ENCODE assay signal across 19 cellular contexts in genomic region chr9:91880378-91880972, GRCh38.
DNase-seq lines count a peak whose midpoint lies in the region; ATAC-seq, FAIRE-seq and TF ChIP-seq lines count a peak whose summit lies in the region.
"Had no signal": no experiment of that assay in that cellular context is flagged by ENCODE, and none has a peak within 500 bp of the region (broad histone marks: within the 10 kb centered on the region; RNA-seq: fewer than 3 reads in every experiment).

No MANE protein-coding gene starts in this region.

- no peaks in the 10 kb centered on the region for H3K36me3 ChIP-seq in liver (ENCODE audit: control insufficient read depth in 4 of 4, insufficient read depth in 3 of 4, low read depth in 1 of 4, low read length in 3 of 4)
- no peaks in the 10 kb centered on the region for H3K36me3 ChIP-seq in HepG2 (replicated peaks in 1 of 2; ENCODE audit: control insufficient read depth in 1 of 2, insufficient read depth in 2 of 2, low read length in 2 of 2)
- no peaks in the 10 kb centered on the region for H3K36me3 ChIP-seq in bronchial epithelial cell (ENCODE audit: control insufficient read depth, insufficient read depth, low read length)
- H3K36me3 ChIP-seq in rectal smooth muscle tissue (ENCODE audit: control insufficient read depth, insufficient read depth, low read length), result no peaks in the 10 kb centered on the region
- H3K36me3 ChIP-seq: BLaER1 treated with 17β-estradiol and CSF1 and Interleukin-3, amounts not matched to agents 10 nM and 100 nM; HAP-1 had no signal

- H3K36me3 Mint-ChIP-seq in stimulated activated naive B cell treated with anti-CD40 and anti-IgM and Interleukin-4, amounts not matched to agents 10 μg/mL and 1 μg/mL and 100 μg/mL, for 72 hours, result no peaks in the 10 kb centered on the region
- H3K36me3 Mint-ChIP-seq: CD8-positive, alpha-beta T cell had no signal

- H3K4me2 ChIP-seq in HepG2 (ENCODE audit: low read depth, low read length), result no peak overlapping the region
- H3K4me2 ChIP-seq: BLaER1 treated with 17β-estradiol and CSF1 and Interleukin-3, amounts not matched to agents 10 nM and 100 nM had no signal

- H2AFZ ChIP-seq in HepG2 (ENCODE audit: low read length), result no peak overlapping the region
- H2AFZ ChIP-seq: GM23248 had no signal

- no peaks in the 10 kb centered on the region for H3K9me3 ChIP-seq in liver (ENCODE audit: control insufficient read depth in 4 of 4, low read length in 3 of 4)
- no peaks in the 10 kb centered on the region for H3K9me3 ChIP-seq in HepG2 (ENCODE audit: low read length)
- H3K9me3 ChIP-seq: BLaER1 treated with 17β-estradiol and CSF1 and Interleukin-3, amounts not matched to agents 10 nM and 100 nM; HAP-1 had no signal

- H3K27ac ChIP-seq in liver (ENCODE audit: low read depth in 1 of 2, low read length in 2 of 2) (no peak overlapping the region), HepG2 (ENCODE audit: extremely low read length, insufficient read depth, low read length) (no peak overlapping the region), rectal smooth muscle tissue (ENCODE audit: low read depth, low read length) (peak overlapping the region; percentile 7)
- H3K27ac ChIP-seq: BLaER1 treated with 17β-estradiol and CSF1 and Interleukin-3, amounts not matched to agents 10 nM and 100 nM; GM23248; HL-60 had no signal

- no peaks in the 10 kb centered on the region for H3K4me1 Mint-ChIP-seq in stimulated activated naive B cell treated with anti-CD40 and anti-IgM and Interleukin-4, amounts not matched to agents 10 μg/mL and 1 μg/mL and 100 μg/mL, for 72 hours
- H3K4me1 Mint-ChIP-seq: B cell had no signal

- in situ Hi-C loops in HepG2 (cut with HindIII; ENCODE audit: extremely low pct_ligation_motif_present, low pct_unique_long_range_greater_than_20kb), result no loop called here

- H3K4me1 ChIP-seq in liver (ENCODE audit: control insufficient read depth in 4 of 4, insufficient read depth in 4 of 4, low read length in 3 of 4) (no peaks in the 10 kb centered on the region), HepG2 (ENCODE audit: insufficient read depth, low read length) (peaks cover 19% of the 10 kb centered on the region), rectal smooth muscle tissue (ENCODE audit: control insufficient read depth, insufficient read depth, low read length) (peaks cover 3% of the 10 kb centered on the region)
- H3K4me1 ChIP-seq: BLaER1 treated with 17β-estradiol and CSF1 and Interleukin-3, amounts not matched to agents 10 nM and 100 nM; HAP-1 had no signal

- H3K27me3 ChIP-seq in liver (ENCODE audit: control insufficient read depth in 4 of 4, insufficient read depth in 4 of 4, low read length in 3 of 4) (peaks cover 0 to 5% (median 0%) of the 10 kb centered on the region in 4 donors), HepG2 (ENCODE audit: control insufficient read depth in 1 of 2, insufficient read depth in 2 of 2, low read length in 2 of 2) (peaks cover 0 to 37% of the 10 kb centered on the region in 2 experiments; a peak in 3 of 5 replicates), bronchial epithelial cell (ENCODE audit: control insufficient read depth, insufficient read depth, low read length) (no peaks in the 10 kb centered on the region), rectal smooth muscle tissue (ENCODE audit: control insufficient read depth, insufficient read depth, low read length) (no peaks in the 10 kb centered on the region)
- H3K27me3 ChIP-seq: BLaER1 treated with 17β-estradiol and CSF1 and Interleukin-3, amounts not matched to agents 10 nM and 100 nM had no signal

- POLR2A ChIA-PET in HepG2 (lab: Yijun Ruan, JAX), result no interaction called here

- peaks cover 3 to 6% of the 10 kb centered on the region in 2 donors for H3K27me3 Mint-ChIP-seq in stimulated activated naive B cell treated with anti-CD40 and anti-IgM and Interleukin-4, amounts not matched to agents 10 μg/mL and 1 μg/mL and 100 μg/mL, for 72 hours

- ATAC-seq in HepG2 (no peak), HG02884 (IDR thresholded peaks at IDR 0.05; ENCODE audit: unreplicated experiment) (no peak)
- ATAC-seq in stimulated activated naive B cell treated with anti-CD40 and anti-IgM and Interleukin-4, amounts not matched to agents 10 μg/mL and 1 μg/mL and 100 μg/mL, for 72 hours (replicated peaks), result no peak
- ATAC-seq: CD8-positive, alpha-beta T cell; GM12878 had no signal

- no peak overlapping the region for H3K9ac ChIP-seq in liver (ENCODE audit: low read depth in 1 of 2, low read length in 2 of 2)
- H3K9ac ChIP-seq in HepG2 (ENCODE audit: insufficient read depth, low read depth, low read length), result no peak overlapping the region
- no peak overlapping the region for H3K9ac ChIP-seq in rectal smooth muscle tissue (ENCODE audit: low read length)
- H3K9ac ChIP-seq: BLaER1 treated with 17β-estradiol and CSF1 and Interleukin-3, amounts not matched to agents 10 nM and 100 nM; GM23248 had no signal

- no TSS peak for BruUV-seq in HepG2 (replicated peaks; lab: Mats Ljungman, UMichigan)

- intact Hi-C loops in HepG2 (cut with micrococcal nuclease; ENCODE audit: unreplicated experiment), result no loop called here

- TF ChIP-seq POLR2A in HepG2 (IDR thresholded peaks at IDR 0.05; ENCODE audit: insufficient read depth in 1 of 2, low read depth in 2 of 2, low read length in 2 of 2), result no peak

- H3K27ac Mint-ChIP-seq in stimulated activated naive B cell treated with anti-CD40 and anti-IgM and Interleukin-4, amounts not matched to agents 10 μg/mL and 1 μg/mL and 100 μg/mL, for 72 hours, result no peak overlapping the region
- H3K27ac Mint-ChIP-seq: B cell; CD8-positive, alpha-beta T cell had no signal

- H3K4me3 Mint-ChIP-seq in stimulated activated naive B cell treated with anti-CD40 and anti-IgM and Interleukin-4, amounts not matched to agents 10 μg/mL and 1 μg/mL and 100 μg/mL, for 72 hours, result no peak overlapping the region
- H3K4me3 Mint-ChIP-seq: B cell; CD8-positive, alpha-beta T cell had no signal

- no peaks in the 10 kb centered on the region for H3K9me3 Mint-ChIP-seq in stimulated activated naive B cell treated with anti-CD40 and anti-IgM and Interleukin-4, amounts not matched to agents 10 μg/mL and 1 μg/mL and 100 μg/mL, for 72 hours
- H3K9me3 Mint-ChIP-seq: CD8-positive, alpha-beta T cell had no signal

- 78% methylated on average over 3 of the region's 3 CpGs for WGBS in liver
- WGBS in HepG2 (ENCODE audit: low lambda C conversion rate), result 24% methylated on average over 3 of the region's 3 CpGs

- H4K20me1 ChIP-seq in HepG2 (ENCODE audit: insufficient read depth, low read length), result no peaks in the 10 kb centered on the region
- H4K20me1 ChIP-seq: BLaER1 treated with 17β-estradiol and CSF1 and Interleukin-3, amounts not matched to agents 10 nM and 100 nM had no signal

- TF ChIP-seq CTCF in liver (IDR thresholded peaks at IDR 0.05; ENCODE audit: low read depth, low read length, missing input control), result no peak
- TF ChIP-seq CTCF in HepG2 (CRISPR knock-in tag; IDR thresholded peaks at IDR 0.05), result no peak
- TF ChIP-seq CTCF in bronchial epithelial cell (IDR thresholded peaks at IDR 0.05; ENCODE audit: insufficient read depth, low read length, severe bottlenecking), result no peak

- H3K4me3 ChIP-seq in liver (ENCODE audit: low read depth in 1 of 3, low read length in 3 of 3) (no peak overlapping the region), HepG2 (replicated peaks in 1 of 3; ENCODE audit: insufficient read depth in 1 of 3, low read depth in 2 of 3, low read length in 3 of 3) (no peak overlapping the region), bronchial epithelial cell (ENCODE audit: low read depth, low read length) (no peak overlapping the region), rectal smooth muscle tissue (ENCODE audit: low read length) (no peak overlapping the region)
- H3K4me3 ChIP-seq: BLaER1 treated with 17β-estradiol and CSF1 and Interleukin-3, amounts not matched to agents 10 nM and 100 nM; GM12878; GM23248; HAP-1 had no signal

- FAIRE-seq in HepG2 (lab: Jason Lieb, UNC) (no peak), bronchial epithelial cell (lab: Jason Lieb, UNC) (peak; percentile 36)
- FAIRE-seq: GM12878, GM19239 had no signal

- CTCF ChIA-PET in HepG2 (lab: Yijun Ruan, JAX; ENCODE audit: low intra/inter-chr PET ratio, low total read pairs), result no interaction called here

- H3K79me2 ChIP-seq in HepG2 (ENCODE audit: insufficient read depth, low read length), result no peaks in the 10 kb centered on the region

- TF ChIP-seq RAD21 in liver (IDR thresholded peaks at IDR 0.05), result no peak
- no peak for TF ChIP-seq RAD21 in HepG2 (CRISPR knock-in tag; IDR thresholded peaks at IDR 0.05)

- TF ChIP-seq EP300 in HepG2 (IDR thresholded peaks at IDR 0.05; ENCODE audit: low read depth in 2 of 2, low read length in 2 of 2), result no peak
- TF ChIP-seq EP300 in HepG2 (CRISPR knock-in tag; IDR thresholded peaks at IDR 0.05; ENCODE audit: borderline replicate concordance), result no peak

- DNase-seq in HepG2 (ENCODE audit: low spot score) (no peak), bronchial epithelial cell (ENCODE audit: low read depth) (no peak), epidermal melanocyte (ENCODE audit: insufficient read length, low spot score) (no peak)
- DNase-seq in stimulated activated naive B cell treated with anti-CD40 and anti-IgM and Interleukin-4, amounts not matched to agents 10 μg/mL and 1 μg/mL and 100 μg/mL, for 72 hours, result no peak
- DNase-seq: 8988T; Calu3; CD8-positive, alpha-beta T cell; DMS79 treated with DMSO at 0.1 percent for 48 hours; GM23248; IMR-90 had no signal

TF ChIP-seq in liver, 16 proteins besides CTCF, POLR2A, EP300 and RAD21:
- TF ChIP-seq FOXA2 (IDR thresholded peaks at IDR 0.05) (no peak), NR2F2 (IDR thresholded peaks at IDR 0.05) (peak; percentile 51), EGR1 (IDR thresholded peaks at IDR 0.05; ENCODE audit: low read depth in 2 of 2) (no peak), YY1 (IDR thresholded peaks at IDR 0.05) (no peak), SP1 (IDR thresholded peaks at IDR 0.05) (no peak)

TF ChIP-seq in HepG2, 621 proteins besides CTCF, POLR2A, EP300 and RAD21 (continues in another document):
- TF ChIP-seq RAD51 (IDR thresholded peaks at IDR 0.05; ENCODE audit: borderline replicate concordance) (no peak), PCBP2 (optimal IDR thresholded peaks at IDR 0.05; ENCODE audit: low read depth, low read length, poor library complexity, severe bottlenecking) (no peak), SRSF4 (IDR thresholded peaks at IDR 0.05; ENCODE audit: low read depth, low read length, poor library complexity, severe bottlenecking) (no peak), TBP (CRISPR knock-in tag; IDR thresholded peaks at IDR 0.05) (no peak), RELA (CRISPR knock-in tag; IDR thresholded peaks at IDR 0.05) (no peak), ZNF543 (CRISPR knock-in tag; IDR thresholded peaks at IDR 0.05) (no peak), ZNF251 (CRISPR knock-in tag; IDR thresholded peaks at IDR 0.05) (no peak), ESRRA (CRISPR knock-in tag; IDR thresholded peaks at IDR 0.05; ENCODE audit: low read depth) (no peak), SMAD3 (CRISPR knock-in tag; IDR thresholded peaks at IDR 0.05) (no peak)
- TF ChIP-seq, protein P1, sequence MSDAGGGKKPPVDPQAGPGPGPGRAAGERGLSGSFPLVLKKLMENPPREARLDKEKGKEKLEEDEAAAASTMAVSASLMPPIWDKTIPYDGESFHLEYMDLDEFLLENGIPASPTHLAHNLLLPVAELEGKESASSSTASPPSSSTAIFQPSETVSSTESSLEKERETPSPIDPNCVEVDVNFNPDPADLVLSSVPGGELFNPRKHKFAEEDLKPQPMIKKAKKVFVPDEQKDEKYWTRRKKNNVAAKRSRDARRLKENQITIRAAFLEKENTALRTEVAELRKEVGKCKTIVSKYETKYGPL (CRISPR knock-in tag; IDR thresholded peaks at IDR 0.05), result no peak
